8 cellular contexts compared by ENCODE assay signal in genomic region chr17:57875109-57876022, GRCh38.
A peak's percentile ranks its signal among the peaks of the same experiment; 100 is the strongest.
DNase-seq lines count a peak whose midpoint lies in the region; ATAC-seq lines count a peak whose summit lies in the region.

No MANE protein-coding gene starts in this region.

- DNase-seq in GDM1 (lab: John Stamatoyannopoulos, UW) (peak; percentile 71), NCI-H2227 (lab: John Stamatoyannopoulos, UW; ENCODE audit: unreplicated experiment) (peak; percentile 72), caudate nucleus (lab: John Stamatoyannopoulos, UW) (peak in 54 of 61 donors; percentile 23 to 87 (median 69)), kidney glomerular epithelial cell (lab: John Stamatoyannopoulos, UW) (peak; percentile 97), stromal cell of bone marrow (ENCODE audit: low read depth) (peak; percentile 94), SKM-1 (lab: John Stamatoyannopoulos, UW; ENCODE audit: unreplicated experiment) (no peak)
- no peak for DNase-seq in activated CD4-positive, alpha-beta T cell treated with anti-CD3 and anti-CD28 coated beads, Interleukin-2, amount 50 U/mL, for 1 hour

- ATAC-seq in GM19035 (IDR thresholded peaks at IDR 0.05; ENCODE audit: unreplicated experiment): no peak

- H3K27ac ChIP-seq in caudate nucleus (ENCODE audit: low read depth, low read length): peak overlapping the region; percentile 96

Comparison
In these comparisons a context has a peak if more than half of its experiments do, and no peak if none do; other contexts are left out.
1. DNase-seq: peak in GDM1 (single experiment), NCI-H2227 (single experiment), caudate nucleus (54 of 61), kidney glomerular epithelial cell (single experiment) and stromal cell of bone marrow (single experiment); none in activated CD4-positive, alpha-beta T cell treated with anti-CD3 and anti-CD28 coated beads, Interleukin-2, amount 50 U/mL, for 1 hour (single experiment) and SKM-1 (single experiment).